18 cellular contexts compared by ENCODE assay signal in genomic region chr14:90981658-90982057, GRCh38.
"Had no signal": no experiment of that assay in that cellular context is flagged by ENCODE, and none has a peak within 500 bp of the region (broad histone marks: within the 10 kb centered on the region; RNA-seq: fewer than 3 reads in every experiment).

No MANE protein-coding gene starts in this region.

- H3K36me3 ChIP-seq: neural progenitor cell, ovary, suprapubic skin, thyroid gland had no signal

- H3K9me3 Mint-ChIP-seq: natural killer cell treated with Interleukin-12 subunit alpha and Interleukin-12 subunit beta and Interleukin-15 and Interleukin-18, amount 100 ng/mL, for 72 hours; neural progenitor cell had no signal

- H3K27ac ChIP-seq: epithelial cell of prostate, esophagus squamous epithelium, foreskin keratinocyte, hepatocyte, neural progenitor cell, ovary, suprapubic skin, thyroid gland had no signal

- H3K4me3 Mint-ChIP-seq: natural killer cell treated with Interleukin-12 subunit alpha and Interleukin-12 subunit beta and Interleukin-15 and Interleukin-18, amount 100 ng/mL, for 72 hours; neural progenitor cell had no signal

- H3K27ac Mint-ChIP-seq: natural killer cell treated with Interleukin-12 subunit alpha and Interleukin-12 subunit beta and Interleukin-15 and Interleukin-18, amount 100 ng/mL, for 72 hours; neural progenitor cell had no signal

- H3K9me3 ChIP-seq: esophagus squamous epithelium, ovary, suprapubic skin, thyroid gland had no signal

- H3K36me3 Mint-ChIP-seq: natural killer cell treated with Interleukin-12 subunit alpha and Interleukin-12 subunit beta and Interleukin-15 and Interleukin-18, amount 100 ng/mL, for 72 hours; neural progenitor cell had no signal

- H3K27me3 ChIP-seq: esophagus squamous epithelium, foreskin keratinocyte, hepatocyte, neural progenitor cell, ovary, suprapubic skin, thyroid gland had no signal

- H3K4me3 ChIP-seq: esophagus squamous epithelium, hepatocyte, neural progenitor cell, ovary, suprapubic skin, thyroid gland had no signal

- DNase-seq: effector memory CD4-positive, alpha-beta T cell; esophagus squamous epithelium; foreskin keratinocyte; left colon; mammary epithelial cell; nucleus accumbens; ovary; right cardiac atrium; small intestine; stimulated activated CD4-positive, alpha-beta T cell treated with anti-CD3 and anti-CD28 coated beads, Interleukin-12 subunit alpha, Interleukin-12 subunit beta, amount 100 ng/mL, for 4 hours; stimulated activated CD4-positive, alpha-beta T cell treated with anti-CD3 and anti-CD28 coated beads, Interleukin-2, amount 100 ng/mL, for 48 hours; stimulated activated naive CD4-positive, alpha-beta T cell treated with Interleukin-2 at 50 U/mL for 16 hours; thyroid gland had no signal

- ATAC-seq: foreskin keratinocyte; natural killer cell treated with Interleukin-12 subunit alpha and Interleukin-12 subunit beta and Interleukin-15 and Interleukin-18, amount 100 ng/mL, for 72 hours; right cardiac atrium had no signal

- H3K4me1 Mint-ChIP-seq: neural progenitor cell had no signal

- H3K27me3 Mint-ChIP-seq: natural killer cell treated with Interleukin-12 subunit alpha and Interleukin-12 subunit beta and Interleukin-15 and Interleukin-18, amount 100 ng/mL, for 72 hours had no signal
